31 cellular contexts compared by ENCODE assay signal in genomic region chr2:233663911-233664310, GRCh38. TPM values are rescaled to one million over a fixed set of nuclear protein-coding genes. Genes with fewer than 3 reads are reported as not detected.
"Had no signal": no experiment of that assay in that cellular context is flagged by ENCODE, and none has a peak within 500 bp of the region (broad histone marks: within the 10 kb centered on the region; RNA-seq: fewer than 3 reads in every experiment).

No MANE protein-coding gene starts in this region.

- H3K4me1 ChIP-seq: heart right ventricle, lower lobe of right lung, psoas muscle, sigmoid colon, tibial nerve, upper lobe of left lung had no signal

- H3K27ac ChIP-seq: dorsolateral prefrontal cortex, epithelial cell of prostate, heart right ventricle, lower lobe of right lung, psoas muscle, sigmoid colon, skin epidermis, thoracic aorta, tibial nerve, upper lobe of left lung had no signal

- H3K9me3 ChIP-seq: lower lobe of right lung, psoas muscle, thoracic aorta had no signal

- ATAC-seq: esophagus mucosa; heart right ventricle; left ventricle myocardium superior; lower lobe of right lung; naive thymus-derived CD8-positive, alpha-beta T cell; psoas muscle; right cardiac atrium; stimulated activated naive B cell treated with anti-CD40 and anti-IgM and Interleukin-4, amounts not matched to agents 10 μg/mL and 1 μg/mL and 100 μg/mL, for 72 hours had no signal

- H3K4me3 ChIP-seq: dorsolateral prefrontal cortex, heart right ventricle, lower lobe of right lung, psoas muscle, sigmoid colon, skin epidermis, thoracic aorta, tibial nerve, upper lobe of left lung had no signal

- DNase-seq: dorsolateral prefrontal cortex; effector CD4-positive, alpha-beta T cell; endodermal cell; foreskin melanocyte; glutamatergic neuron; heart right ventricle; hippocampal formation; left ventricle myocardium superior; lower lobe of right lung; naive thymus-derived CD8-positive, alpha-beta T cell; nephron progenitor cell; nucleus accumbens; posterior cingulate gyrus; psoas muscle; right cardiac atrium; sigmoid colon; stimulated activated CD4-positive, alpha-beta T cell treated with anti-CD3 and anti-CD28 coated beads, Interleukin-15, amount 100 ng/mL, for 24 hours; stimulated activated CD4-positive, alpha-beta T cell treated with anti-CD3 and anti-CD28 coated beads, Interleukin-2, amount 100 ng/mL, for 48 hours; stimulated activated naive B cell treated with anti-CD40 and anti-IgM and Interleukin-4, amounts not matched to agents 10 μg/mL and 1 μg/mL and 100 μg/mL, for 72 hours; upper lobe of left lung had no signal

- H3K36me3 ChIP-seq: heart right ventricle, lower lobe of right lung, sigmoid colon, thoracic aorta, tibial nerve, upper lobe of left lung had no signal

- H3K27me3 ChIP-seq: sigmoid colon, tibial nerve, upper lobe of left lung had no signal

RNA-seq across cellular contexts. Expression of gene UGT1A9, which starts 7.8 kb away (rescaled TPM):
- total RNA-seq: dorsolateral prefrontal cortex; endodermal cell; fibroblast of lung; heart right ventricle; kidney epithelial cell; left ventricle myocardium superior; lower lobe of right lung; mesenteric fat pad; myocyte; naive thymus-derived CD8-positive, alpha-beta T cell; osteocyte; psoas muscle; right cardiac atrium; sigmoid colon; thoracic aorta; tibial nerve; upper lobe of left lung had no signal

RNA-seq across cellular contexts. Expression of gene UGT1A7, which starts 17.8 kb away (rescaled TPM):
- total RNA-seq: dorsolateral prefrontal cortex; endodermal cell; fibroblast of lung; heart right ventricle; kidney epithelial cell; left ventricle myocardium superior; lower lobe of right lung; myocyte; naive thymus-derived CD8-positive, alpha-beta T cell; osteocyte; psoas muscle; right cardiac atrium; sigmoid colon; tibial nerve; upper lobe of left lung had no signal

RNA-seq across cellular contexts. Expression of gene UGT1A10, which starts 27.7 kb away (rescaled TPM):
- total RNA-seq: dorsolateral prefrontal cortex; fibroblast of lung; heart right ventricle; kidney epithelial cell; left ventricle myocardium superior; lower lobe of right lung; mesenteric fat pad; myocyte; naive thymus-derived CD8-positive, alpha-beta T cell; osteocyte; psoas muscle; renal cortical epithelial cell; right cardiac atrium; sigmoid colon; tibial nerve; upper lobe of left lung had no signal

RNA-seq across cellular contexts. Expression of gene UGT1A6, which starts 28.8 kb away (rescaled TPM):
- total RNA-seq: dorsolateral prefrontal cortex; endodermal cell; fibroblast of lung; heart right ventricle; left ventricle myocardium superior; mesenteric fat pad; myocyte; naive thymus-derived CD8-positive, alpha-beta T cell; osteocyte; psoas muscle; right cardiac atrium; sigmoid colon; thoracic aorta had no signal

RNA-seq across cellular contexts. Expression of gene UGT1A8, which starts 46.5 kb away (rescaled TPM):
- total RNA-seq: dorsolateral prefrontal cortex; endodermal cell; fibroblast of lung; kidney epithelial cell; left ventricle myocardium superior; lower lobe of right lung; mesenteric fat pad; myocyte; naive thymus-derived CD8-positive, alpha-beta T cell; osteocyte; psoas muscle; right cardiac atrium; sigmoid colon; thoracic aorta; tibial nerve; upper lobe of left lung had no signal
